2 cellular contexts compared by ENCODE assay signal in genomic region chr11:54558919-54559318, GRCh38.
TF ChIP-seq lines count a peak whose summit lies in the region.

No MANE protein-coding gene starts in this region.

TF ChIP-seq in SK-N-SH, 30 proteins besides CTCF, POLR2A, EP300 and RAD21 (continued from another document):
- no peak for TF ChIP-seq USF1 (IDR thresholded peaks at IDR 0.05; ENCODE audit: borderline replicate concordance, low read depth)
- TF ChIP-seq YY1 (IDR thresholded peaks at IDR 0.05; ENCODE audit: low read depth) = no peak
- no peak for TF ChIP-seq ZBTB33 (IDR thresholded peaks at IDR 0.05; ENCODE audit: borderline replicate concordance, low read depth)
- no peak for TF ChIP-seq GABPA (IDR thresholded peaks at IDR 0.05; ENCODE audit: low read depth)
- no peak for TF ChIP-seq RXRA (IDR thresholded peaks at IDR 0.05; ENCODE audit: borderline replicate concordance, low read depth)
- no peak for TF ChIP-seq MEF2A (IDR thresholded peaks at IDR 0.05; ENCODE audit: borderline replicate concordance, low read depth)
- TF ChIP-seq TCF12 (IDR thresholded peaks at IDR 0.05) = no peak
- TF ChIP-seq TAF1 (IDR thresholded peaks at IDR 0.05; ENCODE audit: borderline replicate concordance, low read depth, low read length) = no peak
- no peak for TF ChIP-seq REST (IDR thresholded peaks at IDR 0.05; ENCODE audit: low read depth, low read length)
- no peak for TF ChIP-seq RFX5 (IDR thresholded peaks at IDR 0.05; ENCODE audit: low read length)

TF ChIP-seq in SK-N-SH treated with all-trans-retinoic acid at 6 μM for 48 hours, 23 proteins besides CTCF, POLR2A, EP300 and RAD21 (continued from another document):
- no peak for TF ChIP-seq CSRNP3 (CRISPR knock-in tag; IDR thresholded peaks at IDR 0.05)
- TF ChIP-seq PATZ1 (CRISPR knock-in tag; IDR thresholded peaks at IDR 0.05; ENCODE audit: borderline replicate concordance) = no peak
